ENCODE assay signal across 9 cellular contexts in the genomic region with DNA sequence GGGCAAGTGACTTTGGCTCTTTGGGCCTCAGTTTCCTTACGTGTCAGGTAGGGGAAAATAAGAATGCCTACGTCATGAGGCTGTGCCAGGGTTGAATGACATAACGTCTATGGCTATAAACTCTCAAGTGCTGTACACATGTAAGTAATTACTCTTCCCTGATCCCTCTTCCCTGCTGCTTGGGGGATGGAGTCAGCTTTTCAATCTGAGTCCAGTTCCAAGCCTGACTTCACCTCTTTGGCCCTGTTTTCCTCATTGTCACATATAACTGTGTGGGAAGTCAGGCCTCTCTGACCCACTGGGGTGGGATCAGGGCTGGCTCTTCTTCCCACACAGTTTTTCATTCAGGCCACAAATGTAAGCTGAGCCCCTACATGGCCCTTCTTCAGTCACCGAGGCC. TPM values are rescaled to one million over a fixed set of nuclear protein-coding genes. Genes with fewer than 3 reads are reported as not detected.
"Had no signal": no experiment of that assay in that cellular context is flagged by ENCODE, and none has a peak within 500 bp of the region (broad histone marks: within the 10 kb centered on the region; RNA-seq: fewer than 3 reads in every experiment).

No MANE protein-coding gene starts in this region.

- FAIRE-seq: HTR-8/SVneo, K562 had no signal

- H3K27ac ChIP-seq: GM23248, HL-60 had no signal

- H2AFZ ChIP-seq: GM23248 had no signal

- ATAC-seq: HCT116, K562 had no signal

- H3K4me1 ChIP-seq: HAP-1 had no signal

- H3K9ac ChIP-seq: GM23248 had no signal

- H3K4me3 ChIP-seq: GM23248, HAP-1, K562 had no signal

- H3K36me3 ChIP-seq: HAP-1 had no signal

- DNase-seq: GM23248, GOT3, IMR-90, KG1 had no signal

- H3K9me3 ChIP-seq: HAP-1 had no signal

RNA-seq across cellular contexts. Expression of a gene that starts 11.4 kb away (rescaled TPM):
- total RNA-seq: GM23248 had no signal
- polyA plus RNA-seq: GM23248 had no signal
